ENCODE assay signal across 29 cellular contexts in the genomic region with DNA sequence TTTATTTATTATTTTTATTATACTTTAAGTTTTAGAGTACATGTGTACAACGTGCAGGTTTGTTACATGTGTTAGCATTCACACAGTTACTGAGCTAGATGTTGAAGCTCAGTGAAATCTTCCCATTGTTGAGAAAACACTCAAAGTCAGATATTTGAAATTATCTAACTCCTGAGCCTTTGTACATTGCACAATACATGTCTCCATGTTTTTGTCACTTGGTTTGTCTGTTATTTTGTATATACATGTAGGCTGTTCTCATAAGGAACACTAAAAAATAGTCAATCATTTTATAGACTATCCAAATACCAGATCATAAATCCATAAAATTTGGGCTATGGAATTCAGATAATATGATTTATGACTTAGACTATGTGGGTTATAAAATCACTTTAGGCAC.
"Had no signal": no experiment of that assay in that cellular context is flagged by ENCODE, and none has a peak within 500 bp of the region (broad histone marks: within the 10 kb centered on the region; RNA-seq: fewer than 3 reads in every experiment).

No MANE protein-coding gene starts in this region.

- H3K27me3 Mint-ChIP-seq: stimulated activated memory B cell treated with anti-CD40 and anti-IgM and Interleukin-4, amounts not matched to agents 10 μg/mL and 1 μg/mL and 100 μg/mL, for 72 hours; stimulated activated naive B cell treated with anti-CD40 and anti-IgM and Interleukin-4, amounts not matched to agents 10 μg/mL and 1 μg/mL and 100 μg/mL, for 72 hours; stimulated activated naive CD8-positive, alpha-beta T cell treated with anti-CD3 and anti-CD28 coated beads, Interleukin-15, amount 100 ng/mL, for 72 hours; stimulated activated naive CD8-positive, alpha-beta T cell treated with anti-CD3 and anti-CD28 coated beads, Interleukin-15, Interleukin-2, amounts not matched to agents 100 ng/mL and 50 ng/mL, for 24 hours; type B pancreatic cell had no signal

- H3K4me3 Mint-ChIP-seq: stimulated activated effector memory CD8-positive, alpha-beta T cell treated with anti-CD3 and anti-CD28 coated beads, Interleukin-12 subunit alpha, Interleukin-12 subunit beta, amount 100 ng/mL, for 72 hours; stimulated activated memory B cell treated with anti-CD40 and anti-IgM and Interleukin-4, amounts not matched to agents 10 μg/mL and 1 μg/mL and 100 μg/mL, for 72 hours; stimulated activated naive B cell treated with anti-CD40 and anti-IgM and Interleukin-4, amounts not matched to agents 10 μg/mL and 1 μg/mL and 100 μg/mL, for 72 hours; stimulated activated naive CD8-positive, alpha-beta T cell treated with anti-CD3 and anti-CD28 coated beads, Interleukin-15, amount 100 ng/mL, for 72 hours; stimulated activated naive CD8-positive, alpha-beta T cell treated with anti-CD3 and anti-CD28 coated beads, Interleukin-15, Interleukin-2, amounts not matched to agents 100 ng/mL and 50 ng/mL, for 24 hours; type B pancreatic cell had no signal

- H3K4me1 ChIP-seq: stomach, suprapubic skin, testis, thyroid gland, tibial artery, tibial nerve, transverse colon, upper lobe of left lung, upper lobe of right lung, uterus, vagina had no signal

- H3K4me1 Mint-ChIP-seq: stimulated activated effector memory CD8-positive, alpha-beta T cell treated with anti-CD3 and anti-CD28 coated beads, Interleukin-12 subunit alpha, Interleukin-12 subunit beta, amount 100 ng/mL, for 72 hours; stimulated activated memory B cell treated with anti-CD40 and anti-IgM and Interleukin-4, amounts not matched to agents 10 μg/mL and 1 μg/mL and 100 μg/mL, for 72 hours; stimulated activated naive B cell treated with anti-CD40 and anti-IgM and Interleukin-4, amounts not matched to agents 10 μg/mL and 1 μg/mL and 100 μg/mL, for 72 hours; stimulated activated naive CD8-positive, alpha-beta T cell treated with anti-CD3 and anti-CD28 coated beads, Interleukin-15, amount 100 ng/mL, for 72 hours had no signal

- H3K27ac Mint-ChIP-seq: stimulated activated effector memory CD8-positive, alpha-beta T cell treated with anti-CD3 and anti-CD28 coated beads, Interleukin-12 subunit alpha, Interleukin-12 subunit beta, amount 100 ng/mL, for 72 hours; stimulated activated memory B cell treated with anti-CD40 and anti-IgM and Interleukin-4, amounts not matched to agents 10 μg/mL and 1 μg/mL and 100 μg/mL, for 72 hours; stimulated activated naive B cell treated with anti-CD40 and anti-IgM and Interleukin-4, amounts not matched to agents 10 μg/mL and 1 μg/mL and 100 μg/mL, for 72 hours; stimulated activated naive CD8-positive, alpha-beta T cell treated with anti-CD3 and anti-CD28 coated beads, Interleukin-15, amount 100 ng/mL, for 72 hours; stimulated activated naive CD8-positive, alpha-beta T cell treated with anti-CD3 and anti-CD28 coated beads, Interleukin-15, Interleukin-2, amounts not matched to agents 100 ng/mL and 50 ng/mL, for 24 hours; type B pancreatic cell had no signal

- ATAC-seq: stimulated activated effector memory CD8-positive, alpha-beta T cell treated with anti-CD3 and anti-CD28 coated beads, Interleukin-12 subunit alpha, Interleukin-12 subunit beta, amount 100 ng/mL, for 72 hours; stimulated activated memory B cell treated with anti-CD40 and anti-IgM and Interleukin-4, amounts not matched to agents 10 μg/mL and 1 μg/mL and 100 μg/mL, for 72 hours; stimulated activated naive B cell treated with anti-CD40 and anti-IgM and Interleukin-4, amounts not matched to agents 10 μg/mL and 1 μg/mL and 100 μg/mL, for 72 hours; stimulated activated naive CD8-positive, alpha-beta T cell treated with anti-CD3 and anti-CD28 coated beads, Interleukin-15, amount 100 ng/mL, for 72 hours; stimulated activated naive CD8-positive, alpha-beta T cell treated with anti-CD3 and anti-CD28 coated beads, Interleukin-15, Interleukin-2, amounts not matched to agents 100 U/mL and 50 U/mL, for 24 hours; upper lobe of right lung had no signal

- H3K27me3 ChIP-seq: stomach, suprapubic skin, testis, thyroid gland, tibial artery, tibial nerve, transverse colon, upper lobe of left lung, upper lobe of right lung, uterus, vagina had no signal

- H3K4me3 ChIP-seq: stomach, suprapubic skin, testis, thoracic aorta, thyroid gland, tibial artery, tibial nerve, transverse colon, upper lobe of left lung, upper lobe of right lung, uterus, vagina had no signal

- H3K36me3 Mint-ChIP-seq: stimulated activated effector memory CD8-positive, alpha-beta T cell treated with anti-CD3 and anti-CD28 coated beads, Interleukin-12 subunit alpha, Interleukin-12 subunit beta, amount 100 ng/mL, for 72 hours; stimulated activated memory B cell treated with anti-CD40 and anti-IgM and Interleukin-4, amounts not matched to agents 10 μg/mL and 1 μg/mL and 100 μg/mL, for 72 hours; stimulated activated naive B cell treated with anti-CD40 and anti-IgM and Interleukin-4, amounts not matched to agents 10 μg/mL and 1 μg/mL and 100 μg/mL, for 72 hours; type B pancreatic cell had no signal

- DNase-seq: stimulated activated CD4-positive, alpha-beta T cell treated with anti-CD3 and anti-CD28 coated beads, Interleukin-2, amount 100 ng/mL, for 48 hours; stimulated activated CD4-positive, alpha-beta T cell treated with anti-CD3 and anti-CD28 coated beads, Interleukin-4, amount 100 ng/mL, for 1 hour; stimulated activated CD4-positive, alpha-beta T cell treated with anti-CD3 and anti-CD28 coated beads, Interleukin-4, amount 100 ng/mL, for 24 hours; stimulated activated CD4-positive, alpha-beta T cell treated with anti-CD3 and anti-CD28 coated beads, Interleukin-4, amount 100 ng/mL, for 4 hours; stimulated activated CD8-positive, alpha-beta memory T cell treated with anti-CD3 and anti-CD28 coated beads, Interleukin-4, amount 100 ng/mL, for 48 hours; stimulated activated naive B cell treated with anti-CD40 and anti-IgM and Interleukin-4, amounts not matched to agents 10 μg/mL and 1 μg/mL and 100 μg/mL, for 72 hours; stimulated activated naive CD4-positive, alpha-beta T cell; stimulated activated naive CD4-positive, alpha-beta T cell treated with Interleukin-2 at 50 U/mL for 16 hours; stimulated activated naive CD8-positive, alpha-beta T cell treated with anti-CD3 and anti-CD28 coated beads, Interleukin-15, amount 100 ng/mL, for 72 hours; stimulated activated naive CD8-positive, alpha-beta T cell treated with anti-CD3 and anti-CD28 coated beads, Interleukin-15, Interleukin-2, amounts not matched to agents 100 U/mL and 50 U/mL, for 24 hours; stomach; substantia nigra; testis; thyroid gland; tibial artery; transverse colon; trophoblast cell; upper lobe of left lung; upper lobe of right lung; uterus had no signal

- FAIRE-seq: urothelium cell line had no signal

- H3K36me3 ChIP-seq: stomach, suprapubic skin, thoracic aorta, thyroid gland, tibial artery, tibial nerve, transverse colon, upper lobe of left lung, upper lobe of right lung, uterus, vagina had no signal

- H3K27ac ChIP-seq: stomach, suprapubic skin, testis, thoracic aorta, thyroid gland, tibial artery, tibial nerve, transverse colon, upper lobe of left lung, upper lobe of right lung, uterus, vagina had no signal

- H3K9me3 ChIP-seq: suprapubic skin, testis, thoracic aorta, thyroid gland, tibial artery, tibial nerve, transverse colon, upper lobe of left lung, upper lobe of right lung, uterus, vagina had no signal

- H3K9me3 Mint-ChIP-seq: stimulated activated memory B cell treated with anti-CD40 and anti-IgM and Interleukin-4, amounts not matched to agents 10 μg/mL and 1 μg/mL and 100 μg/mL, for 72 hours; stimulated activated naive B cell treated with anti-CD40 and anti-IgM and Interleukin-4, amounts not matched to agents 10 μg/mL and 1 μg/mL and 100 μg/mL, for 72 hours; type B pancreatic cell had no signal
